29 cellular contexts compared by ENCODE assay signal in genomic region chr5:85972539-85972938, GRCh38.
"Had no signal": no experiment of that assay in that cellular context is flagged by ENCODE, and none has a peak within 500 bp of the region (broad histone marks: within the 10 kb centered on the region; RNA-seq: fewer than 3 reads in every experiment).

No MANE protein-coding gene starts in this region.

- H3K36me3 ChIP-seq: stomach, suprapubic skin, thoracic aorta, thyroid gland, tibial artery, tibial nerve, transverse colon, upper lobe of left lung, upper lobe of right lung, uterus, vagina had no signal

- H3K9me3 Mint-ChIP-seq: stimulated activated memory B cell treated with anti-CD40 and anti-IgM and Interleukin-4, amounts not matched to agents 10 μg/mL and 1 μg/mL and 100 μg/mL, for 72 hours; stimulated activated naive B cell treated with anti-CD40 and anti-IgM and Interleukin-4, amounts not matched to agents 10 μg/mL and 1 μg/mL and 100 μg/mL, for 72 hours; stimulated activated naive CD8-positive, alpha-beta T cell treated with anti-CD3 and anti-CD28 coated beads, Interleukin-15, amount 100 ng/mL, for 72 hours; stimulated activated naive CD8-positive, alpha-beta T cell treated with anti-CD3 and anti-CD28 coated beads, Interleukin-15, Interleukin-2, amounts not matched to agents 100 ng/mL and 50 ng/mL, for 24 hours; type B pancreatic cell had no signal

- H3K4me3 Mint-ChIP-seq: stimulated activated effector memory CD8-positive, alpha-beta T cell treated with anti-CD3 and anti-CD28 coated beads, Interleukin-12 subunit alpha, Interleukin-12 subunit beta, amount 100 ng/mL, for 72 hours; stimulated activated memory B cell treated with anti-CD40 and anti-IgM and Interleukin-4, amounts not matched to agents 10 μg/mL and 1 μg/mL and 100 μg/mL, for 72 hours; stimulated activated naive B cell treated with anti-CD40 and anti-IgM and Interleukin-4, amounts not matched to agents 10 μg/mL and 1 μg/mL and 100 μg/mL, for 72 hours; stimulated activated naive CD8-positive, alpha-beta T cell treated with anti-CD3 and anti-CD28 coated beads, Interleukin-15, amount 100 ng/mL, for 72 hours; stimulated activated naive CD8-positive, alpha-beta T cell treated with anti-CD3 and anti-CD28 coated beads, Interleukin-15, Interleukin-2, amounts not matched to agents 100 ng/mL and 50 ng/mL, for 24 hours; type B pancreatic cell had no signal

- H3K27me3 ChIP-seq: stomach, suprapubic skin, testis, thyroid gland, tibial artery, tibial nerve, transverse colon, upper lobe of left lung, upper lobe of right lung, uterus, vagina had no signal

- DNase-seq: stimulated activated CD4-positive, alpha-beta T cell treated with anti-CD3 and anti-CD28 coated beads, Interleukin-2, amount 100 ng/mL, for 48 hours; stimulated activated CD4-positive, alpha-beta T cell treated with anti-CD3 and anti-CD28 coated beads, Interleukin-4, amount 100 ng/mL, for 1 hour; stimulated activated CD4-positive, alpha-beta T cell treated with anti-CD3 and anti-CD28 coated beads, Interleukin-4, amount 100 ng/mL, for 24 hours; stimulated activated CD4-positive, alpha-beta T cell treated with anti-CD3 and anti-CD28 coated beads, Interleukin-4, amount 100 ng/mL, for 4 hours; stimulated activated CD8-positive, alpha-beta memory T cell treated with anti-CD3 and anti-CD28 coated beads, Interleukin-4, amount 100 ng/mL, for 48 hours; stimulated activated naive B cell treated with anti-CD40 and anti-IgM and Interleukin-4, amounts not matched to agents 10 μg/mL and 1 μg/mL and 100 μg/mL, for 72 hours; stimulated activated naive CD4-positive, alpha-beta T cell; stimulated activated naive CD4-positive, alpha-beta T cell treated with Interleukin-2 at 50 U/mL for 16 hours; stimulated activated naive CD8-positive, alpha-beta T cell treated with anti-CD3 and anti-CD28 coated beads, Interleukin-15, amount 100 ng/mL, for 72 hours; stimulated activated naive CD8-positive, alpha-beta T cell treated with anti-CD3 and anti-CD28 coated beads, Interleukin-15, Interleukin-2, amounts not matched to agents 100 U/mL and 50 U/mL, for 24 hours; stomach; substantia nigra; testis; thyroid gland; tibial artery; transverse colon; trophoblast cell; upper lobe of left lung; upper lobe of right lung; uterus had no signal

- ATAC-seq: stimulated activated effector memory CD8-positive, alpha-beta T cell treated with anti-CD3 and anti-CD28 coated beads, Interleukin-12 subunit alpha, Interleukin-12 subunit beta, amount 100 ng/mL, for 72 hours; stimulated activated memory B cell treated with anti-CD40 and anti-IgM and Interleukin-4, amounts not matched to agents 10 μg/mL and 1 μg/mL and 100 μg/mL, for 72 hours; stimulated activated naive B cell treated with anti-CD40 and anti-IgM and Interleukin-4, amounts not matched to agents 10 μg/mL and 1 μg/mL and 100 μg/mL, for 72 hours; stimulated activated naive CD8-positive, alpha-beta T cell treated with anti-CD3 and anti-CD28 coated beads, Interleukin-15, amount 100 ng/mL, for 72 hours; stimulated activated naive CD8-positive, alpha-beta T cell treated with anti-CD3 and anti-CD28 coated beads, Interleukin-15, Interleukin-2, amounts not matched to agents 100 U/mL and 50 U/mL, for 24 hours; upper lobe of right lung had no signal

- H3K4me1 ChIP-seq: stomach, suprapubic skin, testis, thyroid gland, tibial artery, tibial nerve, transverse colon, upper lobe of left lung, upper lobe of right lung, uterus, vagina had no signal

- H3K4me3 ChIP-seq: stomach, suprapubic skin, testis, thoracic aorta, thyroid gland, tibial artery, tibial nerve, transverse colon, upper lobe of left lung, upper lobe of right lung, uterus, vagina had no signal

- H3K9me3 ChIP-seq: stomach, suprapubic skin, testis, thoracic aorta, thyroid gland, tibial artery, tibial nerve, transverse colon, upper lobe of left lung, upper lobe of right lung, uterus, vagina had no signal

- FAIRE-seq: urothelium cell line had no signal

- H3K27ac Mint-ChIP-seq: stimulated activated effector memory CD8-positive, alpha-beta T cell treated with anti-CD3 and anti-CD28 coated beads, Interleukin-12 subunit alpha, Interleukin-12 subunit beta, amount 100 ng/mL, for 72 hours; stimulated activated memory B cell treated with anti-CD40 and anti-IgM and Interleukin-4, amounts not matched to agents 10 μg/mL and 1 μg/mL and 100 μg/mL, for 72 hours; stimulated activated naive B cell treated with anti-CD40 and anti-IgM and Interleukin-4, amounts not matched to agents 10 μg/mL and 1 μg/mL and 100 μg/mL, for 72 hours; stimulated activated naive CD8-positive, alpha-beta T cell treated with anti-CD3 and anti-CD28 coated beads, Interleukin-15, amount 100 ng/mL, for 72 hours; stimulated activated naive CD8-positive, alpha-beta T cell treated with anti-CD3 and anti-CD28 coated beads, Interleukin-15, Interleukin-2, amounts not matched to agents 100 ng/mL and 50 ng/mL, for 24 hours; type B pancreatic cell had no signal

- H3K27me3 Mint-ChIP-seq: stimulated activated memory B cell treated with anti-CD40 and anti-IgM and Interleukin-4, amounts not matched to agents 10 μg/mL and 1 μg/mL and 100 μg/mL, for 72 hours; stimulated activated naive B cell treated with anti-CD40 and anti-IgM and Interleukin-4, amounts not matched to agents 10 μg/mL and 1 μg/mL and 100 μg/mL, for 72 hours; stimulated activated naive CD8-positive, alpha-beta T cell treated with anti-CD3 and anti-CD28 coated beads, Interleukin-15, amount 100 ng/mL, for 72 hours; stimulated activated naive CD8-positive, alpha-beta T cell treated with anti-CD3 and anti-CD28 coated beads, Interleukin-15, Interleukin-2, amounts not matched to agents 100 ng/mL and 50 ng/mL, for 24 hours; type B pancreatic cell had no signal

- H3K27ac ChIP-seq: stomach, suprapubic skin, testis, thoracic aorta, thyroid gland, tibial artery, tibial nerve, transverse colon, upper lobe of left lung, upper lobe of right lung, uterus, vagina had no signal

- H3K4me1 Mint-ChIP-seq: stimulated activated effector memory CD8-positive, alpha-beta T cell treated with anti-CD3 and anti-CD28 coated beads, Interleukin-12 subunit alpha, Interleukin-12 subunit beta, amount 100 ng/mL, for 72 hours; stimulated activated memory B cell treated with anti-CD40 and anti-IgM and Interleukin-4, amounts not matched to agents 10 μg/mL and 1 μg/mL and 100 μg/mL, for 72 hours; stimulated activated naive B cell treated with anti-CD40 and anti-IgM and Interleukin-4, amounts not matched to agents 10 μg/mL and 1 μg/mL and 100 μg/mL, for 72 hours; stimulated activated naive CD8-positive, alpha-beta T cell treated with anti-CD3 and anti-CD28 coated beads, Interleukin-15, amount 100 ng/mL, for 72 hours had no signal

- H3K36me3 Mint-ChIP-seq: stimulated activated effector memory CD8-positive, alpha-beta T cell treated with anti-CD3 and anti-CD28 coated beads, Interleukin-12 subunit alpha, Interleukin-12 subunit beta, amount 100 ng/mL, for 72 hours; stimulated activated memory B cell treated with anti-CD40 and anti-IgM and Interleukin-4, amounts not matched to agents 10 μg/mL and 1 μg/mL and 100 μg/mL, for 72 hours; stimulated activated naive B cell treated with anti-CD40 and anti-IgM and Interleukin-4, amounts not matched to agents 10 μg/mL and 1 μg/mL and 100 μg/mL, for 72 hours; type B pancreatic cell had no signal
